Comparison of ENCODE assay signal across 2 cellular contexts in the genomic region with DNA sequence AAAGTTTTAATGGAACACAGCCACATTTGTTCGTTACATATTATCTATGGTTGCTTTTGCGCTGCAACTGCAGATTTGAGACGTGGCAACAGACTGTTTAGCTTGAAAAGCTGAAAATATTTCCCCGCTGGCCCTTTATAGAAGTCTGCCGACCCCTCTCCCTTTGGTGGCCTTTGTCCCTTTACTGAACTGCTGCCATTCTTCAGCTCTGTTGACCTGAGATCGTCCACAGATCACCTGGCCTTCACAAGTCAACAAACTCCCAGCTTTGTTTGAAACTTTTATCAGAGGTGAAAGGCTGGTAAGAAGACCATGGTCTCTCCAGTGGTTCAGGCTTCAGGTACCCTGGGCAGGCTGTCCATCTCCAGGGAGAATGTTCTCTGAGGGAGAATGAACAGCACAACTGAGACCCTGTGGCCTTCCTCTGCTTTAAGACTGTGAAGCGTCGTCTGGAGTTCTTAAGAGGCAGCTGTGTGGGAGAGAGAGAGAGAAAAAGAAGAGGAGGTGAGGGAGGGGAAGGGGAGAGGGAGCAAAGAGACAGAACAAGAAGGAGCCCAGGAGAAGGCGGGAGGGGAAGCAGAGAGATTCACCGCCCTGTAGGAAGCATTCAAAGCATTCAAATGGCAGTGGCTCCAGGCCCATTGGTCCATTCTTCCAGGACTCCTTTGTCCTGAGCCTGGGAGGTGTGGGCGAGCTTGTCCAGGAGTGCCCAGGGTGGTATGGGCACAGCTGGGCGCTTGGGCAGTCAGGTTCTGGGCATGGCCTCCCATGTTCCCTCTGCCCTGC.
TF ChIP-seq lines count a peak whose summit lies in the region.

No MANE protein-coding gene starts in this region.

TF ChIP-seq in GM23338, 12 proteins besides CTCF, POLR2A, EP300 and RAD21 (continued from another document and continues in another):
- TF ChIP-seq, protein P1, sequence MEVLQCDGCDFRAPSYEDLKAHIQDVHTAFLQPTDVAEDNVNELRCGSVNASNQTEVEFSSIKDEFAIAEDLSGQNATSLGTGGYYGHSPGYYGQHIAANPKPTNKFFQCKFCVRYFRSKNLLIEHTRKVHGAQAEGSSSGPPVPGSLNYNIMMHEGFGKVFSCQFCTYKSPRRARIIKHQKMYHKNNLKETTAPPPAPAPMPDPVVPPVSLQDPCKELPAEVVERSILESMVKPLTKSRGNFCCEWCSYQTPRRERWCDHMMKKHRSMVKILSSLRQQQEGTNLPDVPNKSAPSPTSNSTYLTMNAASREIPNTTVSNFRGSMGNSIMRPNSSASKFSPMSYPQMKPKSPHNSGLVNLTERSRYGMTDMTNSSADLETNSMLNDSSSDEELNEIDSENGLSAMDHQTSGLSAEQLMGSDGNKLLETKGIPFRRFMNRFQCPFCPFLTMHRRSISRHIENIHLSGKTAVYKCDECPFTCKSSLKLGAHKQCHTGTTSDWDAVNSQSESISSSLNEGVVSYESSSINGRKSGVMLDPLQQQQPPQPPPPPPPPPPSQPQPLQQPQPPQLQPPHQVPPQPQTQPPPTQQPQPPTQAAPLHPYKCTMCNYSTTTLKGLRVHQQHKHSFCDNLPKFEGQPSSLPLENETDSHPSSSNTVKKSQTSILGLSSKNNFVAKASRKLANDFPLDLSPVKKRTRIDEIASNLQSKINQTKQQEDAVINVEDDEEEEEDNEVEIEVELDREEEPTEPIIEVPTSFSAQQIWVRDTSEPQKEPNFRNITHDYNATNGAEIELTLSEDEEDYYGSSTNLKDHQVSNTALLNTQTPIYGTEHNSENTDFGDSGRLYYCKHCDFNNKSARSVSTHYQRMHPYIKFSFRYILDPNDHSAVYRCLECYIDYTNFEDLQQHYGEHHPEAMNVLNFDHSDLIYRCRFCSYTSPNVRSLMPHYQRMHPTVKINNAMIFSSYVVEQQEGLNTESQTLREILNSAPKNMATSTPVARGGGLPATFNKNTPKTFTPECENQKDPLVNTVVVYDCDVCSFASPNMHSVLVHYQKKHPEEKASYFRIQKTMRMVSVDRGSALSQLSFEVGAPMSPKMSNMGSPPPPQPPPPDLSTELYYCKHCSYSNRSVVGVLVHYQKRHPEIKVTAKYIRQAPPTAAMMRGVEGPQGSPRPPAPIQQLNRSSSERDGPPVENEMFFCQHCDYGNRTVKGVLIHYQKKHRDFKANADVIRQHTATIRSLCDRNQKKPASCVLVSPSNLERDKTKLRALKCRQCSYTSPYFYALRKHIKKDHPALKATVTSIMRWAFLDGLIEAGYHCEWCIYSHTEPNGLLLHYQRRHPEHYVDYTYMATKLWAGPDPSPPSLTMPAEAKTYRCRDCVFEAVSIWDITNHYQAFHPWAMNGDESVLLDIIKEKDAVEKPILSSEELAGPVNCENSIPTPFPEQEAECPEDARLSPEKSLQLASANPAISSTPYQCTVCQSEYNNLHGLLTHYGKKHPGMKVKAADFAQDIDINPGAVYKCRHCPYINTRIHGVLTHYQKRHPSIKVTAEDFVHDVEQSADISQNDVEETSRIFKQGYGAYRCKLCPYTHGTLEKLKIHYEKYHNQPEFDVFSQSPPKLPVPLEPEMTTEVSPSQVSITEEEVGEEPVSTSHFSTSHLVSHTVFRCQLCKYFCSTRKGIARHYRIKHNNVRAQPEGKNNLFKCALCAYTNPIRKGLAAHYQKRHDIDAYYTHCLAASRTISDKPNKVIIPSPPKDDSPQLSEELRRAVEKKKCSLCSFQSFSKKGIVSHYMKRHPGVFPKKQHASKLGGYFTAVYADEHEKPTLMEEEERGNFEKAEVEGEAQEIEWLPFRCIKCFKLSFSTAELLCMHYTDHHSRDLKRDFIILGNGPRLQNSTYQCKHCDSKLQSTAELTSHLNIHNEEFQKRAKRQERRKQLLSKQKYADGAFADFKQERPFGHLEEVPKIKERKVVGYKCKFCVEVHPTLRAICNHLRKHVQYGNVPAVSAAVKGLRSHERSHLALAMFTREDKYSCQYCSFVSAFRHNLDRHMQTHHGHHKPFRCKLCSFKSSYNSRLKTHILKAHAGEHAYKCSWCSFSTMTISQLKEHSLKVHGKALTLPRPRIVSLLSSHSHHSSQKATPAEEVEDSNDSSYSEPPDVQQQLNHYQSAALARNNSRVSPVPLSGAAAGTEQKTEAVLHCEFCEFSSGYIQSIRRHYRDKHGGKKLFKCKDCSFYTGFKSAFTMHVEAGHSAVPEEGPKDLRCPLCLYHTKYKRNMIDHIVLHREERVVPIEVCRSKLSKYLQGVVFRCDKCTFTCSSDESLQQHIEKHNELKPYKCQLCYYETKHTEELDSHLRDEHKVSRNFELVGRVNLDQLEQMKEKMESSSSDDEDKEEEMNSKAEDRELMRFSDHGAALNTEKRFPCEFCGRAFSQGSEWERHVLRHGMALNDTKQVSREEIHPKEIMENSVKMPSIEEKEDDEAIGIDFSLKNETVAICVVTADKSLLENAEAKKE (CRISPR knock-in tag; IDR thresholded peaks at IDR 0.05): no peak
- TF ChIP-seq ZNF114 (CRISPR knock-in tag; IDR thresholded peaks at IDR 0.05): no peak
- TF ChIP-seq CREB1 (CRISPR knock-in tag; IDR thresholded peaks at IDR 0.05; ENCODE audit: low read depth): no peak
- TF ChIP-seq, protein P2, sequence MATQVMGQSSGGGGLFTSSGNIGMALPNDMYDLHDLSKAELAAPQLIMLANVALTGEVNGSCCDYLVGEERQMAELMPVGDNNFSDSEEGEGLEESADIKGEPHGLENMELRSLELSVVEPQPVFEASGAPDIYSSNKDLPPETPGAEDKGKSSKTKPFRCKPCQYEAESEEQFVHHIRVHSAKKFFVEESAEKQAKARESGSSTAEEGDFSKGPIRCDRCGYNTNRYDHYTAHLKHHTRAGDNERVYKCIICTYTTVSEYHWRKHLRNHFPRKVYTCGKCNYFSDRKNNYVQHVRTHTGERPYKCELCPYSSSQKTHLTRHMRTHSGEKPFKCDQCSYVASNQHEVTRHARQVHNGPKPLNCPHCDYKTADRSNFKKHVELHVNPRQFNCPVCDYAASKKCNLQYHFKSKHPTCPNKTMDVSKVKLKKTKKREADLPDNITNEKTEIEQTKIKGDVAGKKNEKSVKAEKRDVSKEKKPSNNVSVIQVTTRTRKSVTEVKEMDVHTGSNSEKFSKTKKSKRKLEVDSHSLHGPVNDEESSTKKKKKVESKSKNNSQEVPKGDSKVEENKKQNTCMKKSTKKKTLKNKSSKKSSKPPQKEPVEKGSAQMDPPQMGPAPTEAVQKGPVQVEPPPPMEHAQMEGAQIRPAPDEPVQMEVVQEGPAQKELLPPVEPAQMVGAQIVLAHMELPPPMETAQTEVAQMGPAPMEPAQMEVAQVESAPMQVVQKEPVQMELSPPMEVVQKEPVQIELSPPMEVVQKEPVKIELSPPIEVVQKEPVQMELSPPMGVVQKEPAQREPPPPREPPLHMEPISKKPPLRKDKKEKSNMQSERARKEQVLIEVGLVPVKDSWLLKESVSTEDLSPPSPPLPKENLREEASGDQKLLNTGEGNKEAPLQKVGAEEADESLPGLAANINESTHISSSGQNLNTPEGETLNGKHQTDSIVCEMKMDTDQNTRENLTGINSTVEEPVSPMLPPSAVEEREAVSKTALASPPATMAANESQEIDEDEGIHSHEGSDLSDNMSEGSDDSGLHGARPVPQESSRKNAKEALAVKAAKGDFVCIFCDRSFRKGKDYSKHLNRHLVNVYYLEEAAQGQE (IDR thresholded peaks at IDR 0.05; ENCODE audit: unreplicated experiment): no peak
- no peak for TF ChIP-seq JUNB (IDR thresholded peaks at IDR 0.05; ENCODE audit: unreplicated experiment)
- no peak for TF ChIP-seq EZH2phosphoT487 (IDR thresholded peaks at IDR 0.05; ENCODE audit: unreplicated experiment)
- no peak for TF ChIP-seq ZNF331 (CRISPR knock-in tag; IDR thresholded peaks at IDR 0.05; ENCODE audit: low read depth)
- TF ChIP-seq NANOG (IDR thresholded peaks at IDR 0.05; ENCODE audit: borderline replicate concordance): no peak

TF ChIP-seq in WTC11, 78 proteins besides CTCF, POLR2A, EP300 and RAD21 (continued from another document):
- TF ChIP-seq PRRX2 (CRISPR knock-in tag; IDR thresholded peaks at IDR 0.05) (no peak), MXD4 (CRISPR knock-in tag; IDR thresholded peaks at IDR 0.05; ENCODE audit: borderline replicate concordance) (no peak), NFATC4 (CRISPR knock-in tag; IDR thresholded peaks at IDR 0.05) (no peak), MYBL2 (CRISPR knock-in tag; IDR thresholded peaks at IDR 0.05) (no peak), TEAD4 (CRISPR knock-in tag; IDR thresholded peaks at IDR 0.05) (no peak), RORB (CRISPR knock-in tag; IDR thresholded peaks at IDR 0.05) (no peak), ETV6 (CRISPR knock-in tag; IDR thresholded peaks at IDR 0.05) (no peak), FOXK1 (CRISPR knock-in tag; IDR thresholded peaks at IDR 0.05) (no peak)
- TF ChIP-seq, protein P3, sequence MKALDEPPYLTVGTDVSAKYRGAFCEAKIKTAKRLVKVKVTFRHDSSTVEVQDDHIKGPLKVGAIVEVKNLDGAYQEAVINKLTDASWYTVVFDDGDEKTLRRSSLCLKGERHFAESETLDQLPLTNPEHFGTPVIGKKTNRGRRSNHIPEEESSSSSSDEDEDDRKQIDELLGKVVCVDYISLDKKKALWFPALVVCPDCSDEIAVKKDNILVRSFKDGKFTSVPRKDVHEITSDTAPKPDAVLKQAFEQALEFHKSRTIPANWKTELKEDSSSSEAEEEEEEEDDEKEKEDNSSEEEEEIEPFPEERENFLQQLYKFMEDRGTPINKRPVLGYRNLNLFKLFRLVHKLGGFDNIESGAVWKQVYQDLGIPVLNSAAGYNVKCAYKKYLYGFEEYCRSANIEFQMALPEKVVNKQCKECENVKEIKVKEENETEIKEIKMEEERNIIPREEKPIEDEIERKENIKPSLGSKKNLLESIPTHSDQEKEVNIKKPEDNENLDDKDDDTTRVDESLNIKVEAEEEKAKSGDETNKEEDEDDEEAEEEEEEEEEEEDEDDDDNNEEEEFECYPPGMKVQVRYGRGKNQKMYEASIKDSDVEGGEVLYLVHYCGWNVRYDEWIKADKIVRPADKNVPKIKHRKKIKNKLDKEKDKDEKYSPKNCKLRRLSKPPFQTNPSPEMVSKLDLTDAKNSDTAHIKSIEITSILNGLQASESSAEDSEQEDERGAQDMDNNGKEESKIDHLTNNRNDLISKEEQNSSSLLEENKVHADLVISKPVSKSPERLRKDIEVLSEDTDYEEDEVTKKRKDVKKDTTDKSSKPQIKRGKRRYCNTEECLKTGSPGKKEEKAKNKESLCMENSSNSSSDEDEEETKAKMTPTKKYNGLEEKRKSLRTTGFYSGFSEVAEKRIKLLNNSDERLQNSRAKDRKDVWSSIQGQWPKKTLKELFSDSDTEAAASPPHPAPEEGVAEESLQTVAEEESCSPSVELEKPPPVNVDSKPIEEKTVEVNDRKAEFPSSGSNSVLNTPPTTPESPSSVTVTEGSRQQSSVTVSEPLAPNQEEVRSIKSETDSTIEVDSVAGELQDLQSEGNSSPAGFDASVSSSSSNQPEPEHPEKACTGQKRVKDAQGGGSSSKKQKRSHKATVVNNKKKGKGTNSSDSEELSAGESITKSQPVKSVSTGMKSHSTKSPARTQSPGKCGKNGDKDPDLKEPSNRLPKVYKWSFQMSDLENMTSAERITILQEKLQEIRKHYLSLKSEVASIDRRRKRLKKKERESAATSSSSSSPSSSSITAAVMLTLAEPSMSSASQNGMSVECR (CRISPR knock-in tag; IDR thresholded peaks at IDR 0.05; ENCODE audit: borderline replicate concordance): no peak
